In the genomic region with DNA sequence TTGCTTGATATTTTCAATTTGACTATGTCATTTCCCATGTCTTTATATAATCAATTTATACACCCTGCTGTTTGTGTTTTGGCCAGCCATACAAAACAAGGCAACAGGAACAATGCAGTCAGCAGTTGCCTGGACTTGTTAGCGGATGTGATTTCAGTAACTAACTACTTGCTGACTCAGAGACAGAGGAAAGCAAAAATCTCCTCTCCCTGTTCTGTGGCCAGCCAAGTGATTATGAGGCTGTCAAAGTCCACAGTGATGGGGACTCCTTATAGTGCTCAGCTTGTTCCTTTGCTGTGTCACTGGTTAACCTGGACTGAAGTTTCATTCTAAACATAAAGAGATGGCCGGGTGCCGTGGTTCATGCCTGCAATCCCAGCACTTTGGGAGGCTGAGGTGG, we compare ENCODE assay signal across 12 cellular contexts. TPM values are rescaled to one million over a fixed set of nuclear protein-coding genes. Genes with fewer than 3 reads are reported as not detected.
DNase-seq lines count a peak whose midpoint lies in the region; ATAC-seq, FAIRE-seq and TF ChIP-seq lines count a peak whose summit lies in the region.
"Had no signal": no experiment of that assay in that cellular context is flagged by ENCODE, and none has a peak within 500 bp of the region (broad histone marks: within the 10 kb centered on the region; RNA-seq: fewer than 3 reads in every experiment).

No MANE protein-coding gene starts in this region.

- DNase-seq in H4 (ENCODE audit: low spot score), result peak; percentile 48
- DNase-seq in RWPE2 (ENCODE audit: low spot score), result peak; percentile 62
- peak; percentile 80 for DNase-seq in fibroblast of mammary gland (ENCODE audit: low read depth)
- no peak for DNase-seq in pancreas
- DNase-seq in NCI-H128 (lab: John Stamatoyannopoulos, UW; ENCODE audit: unreplicated experiment), result no peak
- no peak for DNase-seq in DMS114 treated with DMSO at 0.1 percent for 48 hours (lab: John Stamatoyannopoulos, UW; ENCODE audit: unreplicated experiment)
- DNase-seq: activated CD8-positive, alpha-beta T cell treated with anti-CD3 and anti-CD28 coated beads for 36 hours; erythroblast; left ventricle myocardium superior had no signal

- TF ChIP-seq CTCF in RWPE2 (IDR thresholded peaks at IDR 0.05; ENCODE audit: poor library complexity, severe bottlenecking) (no peak), fibroblast of mammary gland (conservative IDR thresholded peaks at IDR 0.05; ENCODE audit: control insufficient read depth, insufficient read depth, low read depth, low read length) (no peak), pancreas (IDR thresholded peaks at IDR 0.05) (no peak)

- H3K4me3 ChIP-seq in RWPE2 (ENCODE audit: severe bottlenecking), result no peak overlapping the region
- H3K4me3 ChIP-seq in fibroblast of mammary gland (ENCODE audit: control insufficient read depth, low read depth, low read length), result no peak overlapping the region
- H3K4me3 ChIP-seq in pancreas, result no peak overlapping the region
- H3K4me3 ChIP-seq: SK-N-MC had no signal

- H3K36me3 ChIP-seq in RWPE2 (ENCODE audit: low read depth), result no peaks in the 10 kb centered on the region
- no peaks in the 10 kb centered on the region for H3K36me3 ChIP-seq in pancreas

- H3K9me3 ChIP-seq in RWPE2 (ENCODE audit: severe bottlenecking) (no peaks in the 10 kb centered on the region), pancreas (no peaks in the 10 kb centered on the region)

- peak; percentile 93 for ATAC-seq in RWPE2 (ENCODE audit: low read depth)
- ATAC-seq in pancreas, result peak in 3 of 4 donors; percentile 18 to 67 (median 43)
- ATAC-seq in GM18868 (IDR thresholded peaks at IDR 0.05; ENCODE audit: unreplicated experiment), result no peak
- no peak for ATAC-seq in GM18873 (IDR thresholded peaks at IDR 0.05; ENCODE audit: low FRiP score, unreplicated experiment)
- ATAC-seq: activated CD8-positive, alpha-beta T cell treated with anti-CD3 and anti-CD28 coated beads for 36 hours; left ventricle myocardium superior had no signal

- H3K27me3 ChIP-seq in RWPE2 (ENCODE audit: insufficient read depth, poor library complexity, severe bottlenecking), result no peaks in the 10 kb centered on the region
- H3K27me3 ChIP-seq in pancreas, result no peaks in the 10 kb centered on the region

- H3K4me1 ChIP-seq in RWPE2 (ENCODE audit: insufficient read depth, poor library complexity, severe bottlenecking) (peaks cover 25% of the 10 kb centered on the region), pancreas (no peaks in the 10 kb centered on the region)

- 67 to 72% methylated on average over 3 of the region's 3 CpGs for WGBS in pancreas, 2 donors

- FAIRE-seq in pancreas (lab: Jason Lieb, UNC), result no peak

- H3K27ac ChIP-seq in RWPE2 (ENCODE audit: poor library complexity, severe bottlenecking), result peak overlapping the region; percentile 94
- H3K27ac ChIP-seq in pancreas, result no peak overlapping the region
- H3K27ac ChIP-seq: SK-N-MC had no signal

- intact Hi-C loops in pancreas (cut with DNase I), result no loop called here

RNA-seq across cellular contexts. Expression of a gene that starts 32.6 kb away (rescaled TPM):
- total RNA-seq in H4 (2014; rRNA removed; shearing (Covaris generic)), result 122 and 146 TPM in 2 replicates
- 100 to 1,000 TPM in 3 of 6 donors, 10 to 100 TPM in 3; 64.2 to 171 (median 101) TPM for total RNA-seq in pancreas
- 100 to 1,000 TPM in 1 of 2 donors, 10 to 100 TPM in 1; 45.3 to 124 TPM for polyA plus RNA-seq in pancreas

RNA-seq across cellular contexts. Expression of a gene that starts 34.4 kb away (rescaled TPM):
- 2.4 and 4.3 TPM in 2 replicates for total RNA-seq in H4 (2014; rRNA removed; shearing (Covaris generic))
- 1 to 10 TPM; 3.1 to 5.3 (median 3.3) TPM for total RNA-seq in pancreas
- polyA plus RNA-seq in pancreas, result 1 to 10 TPM; 2.3 to 2.8 TPM

Comparison
In these comparisons a context has a peak if more than half of its experiments do, and no peak if none do; other contexts are left out.
1. DNase-seq: peak in H4 (single experiment), RWPE2 (single experiment) and fibroblast of mammary gland (single experiment); none in pancreas (0 of 6), NCI-H128 (single experiment) and DMS114 treated with DMSO at 0.1 percent for 48 hours (single experiment).
2. ATAC-seq: peak in RWPE2 (single experiment) and pancreas (3 of 4); none in GM18868 (single experiment) and GM18873 (single experiment).